In genomic region chr7:48875300-48875916, GRCh38 we compare ENCODE assay signal across 8 cellular contexts. TPM values are rescaled to one million over a fixed set of nuclear protein-coding genes. Genes with fewer than 3 reads are reported as not detected.
DNase-seq lines count a peak whose midpoint lies in the region; ATAC-seq and TF ChIP-seq lines count a peak whose summit lies in the region.

No MANE protein-coding gene starts in this region.

- TF ChIP-seq CTCF in kidney epithelial cell (IDR thresholded peaks at IDR 0.05; ENCODE audit: insufficient read depth, low read length, poor library complexity, severe bottlenecking), result peak; percentile 67

- H3K4me1 Mint-ChIP-seq in natural killer cell treated with Interleukin-12 subunit alpha and Interleukin-12 subunit beta and Interleukin-15 and Interleukin-18, amount 100 ng/mL, for 72 hours (ENCODE audit: low read depth in 2 of 2), result no peaks in the 10 kb centered on the region

- H3K9ac ChIP-seq in adipocyte (ENCODE audit: low read length), result no peak overlapping the region

- H3K4me1 ChIP-seq in adipocyte (ENCODE audit: control insufficient read depth, insufficient read depth, low read length), result no peaks in the 10 kb centered on the region

- DNase-seq in D341Med (ENCODE audit: low spot score) (peak; percentile 55), LoVo (ENCODE audit: low spot score) (peak; percentile 55), adipocyte (ENCODE audit: low read depth) (peak; percentile 3), kidney epithelial cell (ENCODE audit: low read depth) (no peak), NCI-H1694 treated with DMSO at 0.1 percent for 48 hours (lab: John Stamatoyannopoulos, UW) (no peak)
- no peak for DNase-seq in natural killer cell treated with Interleukin-12 subunit alpha and Interleukin-12 subunit beta and Interleukin-15 and Interleukin-18, amount 100 ng/mL, for 72 hours (ENCODE audit: low spot score)

- no peak overlapping the region for H3K27ac Mint-ChIP-seq in natural killer cell treated with Interleukin-12 subunit alpha and Interleukin-12 subunit beta and Interleukin-15 and Interleukin-18, amount 100 ng/mL, for 72 hours

- H3K27me3 ChIP-seq in adipocyte (replicated peaks; ENCODE audit: control insufficient read depth, insufficient read depth, low read length), result no peaks in the 10 kb centered on the region
- H3K27me3 ChIP-seq in kidney epithelial cell (ENCODE audit: control insufficient read depth, insufficient read depth, low read length), result no peaks in the 10 kb centered on the region

- ATAC-seq in natural killer cell treated with Interleukin-12 subunit alpha and Interleukin-12 subunit beta and Interleukin-15 and Interleukin-18, amount 100 ng/mL, for 72 hours, result no peak
- ATAC-seq in HG02840 (IDR thresholded peaks at IDR 0.05; ENCODE audit: low FRiP score, unreplicated experiment) (no peak), GM18517 (IDR thresholded peaks at IDR 0.05; ENCODE audit: unreplicated experiment) (no peak)

- no peak overlapping the region for H3K4me3 Mint-ChIP-seq in natural killer cell treated with Interleukin-12 subunit alpha and Interleukin-12 subunit beta and Interleukin-15 and Interleukin-18, amount 100 ng/mL, for 72 hours

- no peaks in the 10 kb centered on the region for H3K36me3 Mint-ChIP-seq in natural killer cell treated with Interleukin-12 subunit alpha and Interleukin-12 subunit beta and Interleukin-15 and Interleukin-18, amount 100 ng/mL, for 72 hours

- no peaks in the 10 kb centered on the region for H3K36me3 ChIP-seq in adipocyte (ENCODE audit: control insufficient read depth, insufficient read depth, low read length, severe bottlenecking)
- no peaks in the 10 kb centered on the region for H3K36me3 ChIP-seq in kidney epithelial cell (ENCODE audit: control insufficient read depth, insufficient read depth, low read length)

- H3K4me3 ChIP-seq in adipocyte (ENCODE audit: low read length) (no peak overlapping the region), kidney epithelial cell (ENCODE audit: low read depth, low read length) (no peak overlapping the region)

- no peaks in the 10 kb centered on the region for H3K27me3 Mint-ChIP-seq in natural killer cell treated with Interleukin-12 subunit alpha and Interleukin-12 subunit beta and Interleukin-15 and Interleukin-18, amount 100 ng/mL, for 72 hours

- no peaks in the 10 kb centered on the region for H3K9me3 ChIP-seq in adipocyte (ENCODE audit: control insufficient read depth, low read length)

- H3K9me3 Mint-ChIP-seq in natural killer cell treated with Interleukin-12 subunit alpha and Interleukin-12 subunit beta and Interleukin-15 and Interleukin-18, amount 100 ng/mL, for 72 hours, result peaks cover 3% of the 10 kb centered on the region

RNA-seq across cellular contexts. Expression of gene CDC14C, which starts 48.9 kb away (rescaled TPM):
- not detected in 2 replicates for total RNA-seq in kidney epithelial cell
- not detected for total RNA-seq in natural killer cell treated with Interleukin-12 subunit alpha and Interleukin-12 subunit beta and Interleukin-15 and Interleukin-18, amount 100 ng/mL, for 72 hours

Comparison
In these comparisons a context has a peak if more than half of its experiments do, and no peak if none do; other contexts are left out.
1. DNase-seq: peak in D341Med (single experiment), LoVo (single experiment) and adipocyte (single experiment); none in kidney epithelial cell (single experiment), natural killer cell treated with Interleukin-12 subunit alpha and Interleukin-12 subunit beta and Interleukin-15 and Interleukin-18, amount 100 ng/mL, for 72 hours (single experiment) and NCI-H1694 treated with DMSO at 0.1 percent for 48 hours (single experiment).